9 cellular contexts compared by ENCODE assay signal in genomic region chr4:89307185-89307445, GRCh38. TPM values are rescaled to one million over a fixed set of nuclear protein-coding genes. Genes with fewer than 3 reads are reported as not detected.
DNase-seq lines count a peak whose midpoint lies in the region; ATAC-seq and TF ChIP-seq lines count a peak whose summit lies in the region.
"Had no signal": no experiment of that assay in that cellular context is flagged by ENCODE, and none has a peak within 500 bp of the region (broad histone marks: within the 10 kb centered on the region; RNA-seq: fewer than 3 reads in every experiment).

No MANE protein-coding gene starts in this region.

- H3K4me1 Mint-ChIP-seq in CD8-positive, alpha-beta T cell (ENCODE audit: low read depth) = peaks cover 54% of the 10 kb centered on the region
- no peaks in the 10 kb centered on the region for H3K4me1 Mint-ChIP-seq in osteocyte (ENCODE audit: unreplicated experiment)

- peak overlapping the region; percentile 93 for H3K4me3 Mint-ChIP-seq in CD8-positive, alpha-beta T cell
- H3K4me3 Mint-ChIP-seq in osteocyte (ENCODE audit: unreplicated experiment) = peak overlapping the region; percentile 72

- H3K36me3 Mint-ChIP-seq in CD8-positive, alpha-beta T cell = peaks cover 15% of the 10 kb centered on the region
- H3K36me3 Mint-ChIP-seq in osteocyte (ENCODE audit: unreplicated experiment) = no peaks in the 10 kb centered on the region

- intact Hi-C loops in CD8-positive, alpha-beta T cell (cut with DNase I, micrococcal nuclease) = loop anchor here in 1 of 2 experiments (1.0 to 10.0 kb wide), 3 partner anchors 8 to 1022 kb away; partner anchors contain the start of gene PPM1K
- intact Hi-C loops in Panc1 (cut with micrococcal nuclease; ENCODE audit: unreplicated experiment) (no loop called here), esophagus squamous epithelium (cut with DNase I) (no loop called here)

- no peak for TF ChIP-seq CTCF in CD8-positive, alpha-beta T cell (IDR thresholded peaks at IDR 0.05)
- no peak for TF ChIP-seq CTCF in Panc1 (IDR thresholded peaks at IDR 0.05)
- TF ChIP-seq CTCF in esophagus squamous epithelium (IDR thresholded peaks at IDR 0.05) = no peak
- no peak for TF ChIP-seq CTCF in osteocyte (IDR thresholded peaks at IDR 0.05)

- POLR2A ChIA-PET in CD8-positive, alpha-beta T cell (lab: Charles Lee) = interaction anchor here (1.4 to 1.8 kb wide), 3 partner anchors 8 to 21 kb away, joined by 5 to 19 read pairs (median 12); no protein-coding TSS in a partner anchor
- POLR2A ChIA-PET in Panc1 (lab: Charles Lee) = no interaction called here

- peak overlapping the region; percentile 59 for H3K27ac ChIP-seq in CD8-positive, alpha-beta T cell (ENCODE audit: low read depth, low read length)
- no peak overlapping the region for H3K27ac ChIP-seq in Panc1 (ENCODE audit: low read length)
- peak overlapping the region; percentile 51 to 79 (median 61) for H3K27ac ChIP-seq in esophagus squamous epithelium

- no TSS peak for BruUV-seq in Panc1 (replicated peaks; lab: Mats Ljungman, UMichigan)

- DNase-seq in CD8-positive, alpha-beta T cell = no peak
- DNase-seq in Panc1 (ENCODE audit: low read depth, low spot score) = no peak
- no peak for DNase-seq in esophagus squamous epithelium (lab: John Stamatoyannopoulos, UW)
- DNase-seq in osteocyte (ENCODE audit: extremely low spot score, unreplicated experiment) = no peak
- DNase-seq in COLO829 (ENCODE audit: low spot score) = no peak
- DNase-seq in NCI-H2081 (lab: John Stamatoyannopoulos, UW) = no peak
- DNase-seq in NCI-H146 treated with DMSO at 0.1 percent for 48 hours (lab: John Stamatoyannopoulos, UW; ENCODE audit: unreplicated experiment) = no peak
- no peak for DNase-seq in activated CD8-positive, alpha-beta memory T cell treated with anti-CD3 and anti-CD28 coated beads, Interleukin-2, amount 50 U/mL, for 48 hours
- DNase-seq: midbrain had no signal

- no peak for TF ChIP-seq POLR2A in esophagus squamous epithelium (IDR thresholded peaks at IDR 0.05)

- ATAC-seq in CD8-positive, alpha-beta T cell = no peak
- ATAC-seq in Panc1 = no peak

- no peaks in the 10 kb centered on the region for H3K36me3 ChIP-seq in CD8-positive, alpha-beta T cell (ENCODE audit: insufficient read depth, low read length)
- H3K36me3 ChIP-seq in Panc1 (ENCODE audit: control insufficient read depth, insufficient read depth, low read length) (no peaks in the 10 kb centered on the region), esophagus squamous epithelium (no peaks in the 10 kb centered on the region)

- WGBS in esophagus squamous epithelium, 2 donors = 5 to 25% methylated on average over 6 of the region's 6 CpGs

- H3K4me3 ChIP-seq in CD8-positive, alpha-beta T cell (ENCODE audit: low read depth, low read length) = peak overlapping the region; percentile 67
- H3K4me3 ChIP-seq in Panc1 (ENCODE audit: low read depth in 2 of 2, low read length in 2 of 2) (peak overlapping the region; percentile 20 to 27; a peak in 2 of 4 replicates), esophagus squamous epithelium (peak overlapping the region; percentile 41 to 71 (median 56))

- H3K27me3 Mint-ChIP-seq in CD8-positive, alpha-beta T cell (ENCODE audit: low read depth) = no peaks in the 10 kb centered on the region
- peaks cover 28% of the 10 kb centered on the region for H3K27me3 Mint-ChIP-seq in osteocyte (ENCODE audit: unreplicated experiment)

- H3K9me3 Mint-ChIP-seq in CD8-positive, alpha-beta T cell = no peaks in the 10 kb centered on the region
- no peaks in the 10 kb centered on the region for H3K9me3 Mint-ChIP-seq in osteocyte (ENCODE audit: unreplicated experiment)

- H3K27ac Mint-ChIP-seq in CD8-positive, alpha-beta T cell = peak overlapping the region; percentile 90
- H3K27ac Mint-ChIP-seq in osteocyte (ENCODE audit: unreplicated experiment) = no peak overlapping the region

- CTCF ChIA-PET in CD8-positive, alpha-beta T cell (lab: Charles Lee) = interaction anchor here (1.5 to 2.2 kb wide), 3 partner anchors 8 to 52 kb away, joined by 5 to 14 read pairs (median 12); no protein-coding TSS in a partner anchor
- CTCF ChIA-PET in Panc1 (lab: Charles Lee) = no interaction called here

- no peaks in the 10 kb centered on the region for H3K27me3 ChIP-seq in CD8-positive, alpha-beta T cell (ENCODE audit: insufficient read depth, low read length)
- H3K27me3 ChIP-seq in Panc1 (ENCODE audit: control insufficient read depth, insufficient read depth, low read length) (peaks cover 3% of the 10 kb centered on the region; the same call in 1 of the 2 replicates), esophagus squamous epithelium (peaks cover 0 to 23% (median 0%) of the 10 kb centered on the region in 4 donors)

- H3K4me1 ChIP-seq in CD8-positive, alpha-beta T cell (ENCODE audit: insufficient read depth, low read length) = peaks cover 42% of the 10 kb centered on the region
- H3K4me1 ChIP-seq in Panc1 (ENCODE audit: control insufficient read depth, insufficient read depth, low read length) = no peaks in the 10 kb centered on the region
- H3K4me1 ChIP-seq in esophagus squamous epithelium = peaks cover 6 to 32% (median 9%) of the 10 kb centered on the region in 3 donors

- in situ Hi-C loops in Panc1 (cut with HindIII; ENCODE audit: low pct_unique_long_range_greater_than_20kb, low sequenced_read_pairs) = no loop called here

- H3K9me3 ChIP-seq in CD8-positive, alpha-beta T cell (ENCODE audit: low read length) = no peaks in the 10 kb centered on the region
- no peaks in the 10 kb centered on the region for H3K9me3 ChIP-seq in Panc1 (ENCODE audit: control insufficient read depth, insufficient read depth, low read depth, low read length)
- H3K9me3 ChIP-seq in esophagus squamous epithelium = no peaks in the 10 kb centered on the region

RNA-seq across cellular contexts. Expression of gene GPRIN3, which starts 0.5 kb away (rescaled TPM):
- total RNA-seq in CD8-positive, alpha-beta T cell = 10 to 100 TPM; 32.1 to 34.4 TPM
- total RNA-seq in Panc1 (2021; ENCODE audit: unreplicated experiment) (0.03 TPM), esophagus squamous epithelium (1 to 10 TPM in 3 of 4 donors, under 1 TPM in 1; 0.83 to 4.2 (median 1.9) TPM), osteocyte (not detected in 2 replicates)
- 0.02 TPM for polyA plus RNA-seq in Panc1 (2012; ENCODE audit: insufficient read length)

Comparison
In these comparisons a context has a peak if more than half of its experiments do, and no peak if none do; other contexts are left out.
1. RNA of gene GPRIN3, which starts 0.5 kb away (total RNA-seq): 32.1 to 34.4 TPM in CD8-positive, alpha-beta T cell; 0.83 to 4.2 TPM in esophagus squamous epithelium, 0.03 TPM in Panc1 (single experiment) and not detected in osteocyte; every median in the first group is over 4 times any median in the second.
2. Peak in every context shown above with its lines, with median percentiles within 50 percentile points of each other: H3K4me3 ChIP-seq.